Comparison of ENCODE assay signal across 11 cellular contexts in the genomic region with DNA sequence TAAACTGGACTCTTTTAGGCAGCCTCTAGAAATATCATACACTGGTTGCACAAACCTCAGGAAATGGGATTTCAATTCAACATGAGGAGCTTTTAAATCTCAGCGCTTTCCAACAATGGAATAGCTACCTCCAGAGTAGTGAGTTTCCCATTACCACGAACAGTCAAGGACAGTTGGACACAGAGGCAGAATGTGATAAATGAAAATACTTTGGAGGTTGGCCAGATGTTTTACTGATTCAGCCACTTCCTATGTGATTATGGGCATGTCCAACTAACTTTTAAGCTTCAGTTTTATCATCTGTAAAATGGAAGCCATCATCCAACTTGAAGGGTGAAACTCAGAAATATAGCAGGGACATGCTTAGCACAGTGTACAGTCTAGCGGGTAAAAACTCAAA. TPM values are rescaled to one million over a fixed set of nuclear protein-coding genes. Genes with fewer than 3 reads are reported as not detected.
A peak's percentile ranks its signal among the peaks of the same experiment; 100 is the strongest.
DNase-seq lines count a peak whose midpoint lies in the region; ATAC-seq, FAIRE-seq and TF ChIP-seq lines count a peak whose summit lies in the region.
"Had no signal": no experiment of that assay in that cellular context is flagged by ENCODE, and none has a peak within 500 bp of the region (broad histone marks: within the 10 kb centered on the region; RNA-seq: fewer than 3 reads in every experiment).

No MANE protein-coding gene starts in this region.

- no peak overlapping the region for H2AFZ ChIP-seq in HepG2 (ENCODE audit: low read length)
- H2AFZ ChIP-seq in hepatocyte = no peak overlapping the region

- ATAC-seq in HepG2 (no peak), right lobe of liver (no peak), upper lobe of left lung (ENCODE audit: low FRiP score in 2 of 2) (no peak), HG02973 (IDR thresholded peaks at IDR 0.05; ENCODE audit: unreplicated experiment) (no peak)

- in situ Hi-C loops in HepG2 (cut with HindIII; ENCODE audit: extremely low pct_ligation_motif_present, low pct_unique_long_range_greater_than_20kb) = no loop called here

- peak overlapping the region; percentile 95; the same call in 1 of the 2 replicates for H3K9ac ChIP-seq in HepG2 (ENCODE audit: insufficient read depth, low read depth, low read length)

- no peaks in the 10 kb centered on the region for H3K9me3 Mint-ChIP-seq in activated CD4-positive, alpha-beta memory T cell treated with anti-CD3 and anti-CD28 coated beads, Interleukin-2, amount 10 ng/mL, durations not matched to agents 7 days and 5 days

- CTCF ChIA-PET in HepG2 (lab: Yijun Ruan, JAX; ENCODE audit: low intra/inter-chr PET ratio, low total read pairs) = no interaction called here
- CTCF ChIA-PET in activated CD4-positive, alpha-beta memory T cell treated with anti-CD3 and anti-CD28 coated beads, Interleukin-2, amount 10 ng/mL, durations not matched to agents 7 days and 5 days (lab: Charles Lee) = interaction anchor here (0.7 to 1.9 kb wide), 3 partner anchors 12 to 422 kb away, joined by 3 to 10 read pairs (median 4); no protein-coding TSS in a partner anchor

- H3K36me3 ChIP-seq in HepG2 (replicated peaks in 1 of 2; ENCODE audit: control insufficient read depth in 1 of 2, insufficient read depth in 2 of 2, low read length in 2 of 2) (peaks cover 6 to 28% of the 10 kb centered on the region in 2 experiments), right lobe of liver (peaks cover 0 to 9% (median 1%) of the 10 kb centered on the region in 4 donors), hepatocyte (replicated peaks; ENCODE audit: insufficient read depth, low read depth) (no peaks in the 10 kb centered on the region), upper lobe of left lung (peaks cover 4 to 23% (median 9%) of the 10 kb centered on the region in 4 donors)

- H3K27ac Mint-ChIP-seq in activated CD4-positive, alpha-beta memory T cell treated with anti-CD3 and anti-CD28 coated beads, Interleukin-2, amount 10 ng/mL, durations not matched to agents 7 days and 5 days = peak overlapping the region; percentile 38

- WGBS in HepG2 (ENCODE audit: low lambda C conversion rate) = 96% methylated on average over 3 of the region's 3 CpGs
- 67% methylated on average over 3 of the region's 3 CpGs for WGBS in right lobe of liver (ENCODE audit: insufficient coverage, low coverage, low lambda C conversion rate, missing lambda C conversion rate)
- 98% methylated on average over 3 of the region's 3 CpGs for WGBS in hepatocyte (ENCODE audit: low lambda C conversion rate, missing lambda C conversion rate)
- 74 to 79% methylated on average over 3 of the region's 3 CpGs for WGBS in upper lobe of left lung, 2 donors

- H3K9me3 ChIP-seq in HepG2 (ENCODE audit: low read length) (no peaks in the 10 kb centered on the region), right lobe of liver (no peaks in the 10 kb centered on the region), hepatocyte (ENCODE audit: low read depth) (no peaks in the 10 kb centered on the region), upper lobe of left lung (no peaks in the 10 kb centered on the region)
- H3K9me3 ChIP-seq: BE2C had no signal

- peak overlapping the region; percentile 85 for H3K4me2 ChIP-seq in HepG2 (ENCODE audit: low read depth, low read length)
- peak overlapping the region; percentile 88 for H3K4me2 ChIP-seq in hepatocyte

- H3K79me2 ChIP-seq in HepG2 (ENCODE audit: insufficient read depth, low read length) (peaks cover 70% of the 10 kb centered on the region), hepatocyte (peaks cover 74% of the 10 kb centered on the region)

- intact Hi-C loops in HepG2 (cut with micrococcal nuclease; ENCODE audit: unreplicated experiment) (no loop called here), right lobe of liver (cut with DNase I) (no loop called here)

- H3K27me3 ChIP-seq in HepG2 (ENCODE audit: control insufficient read depth in 1 of 2, insufficient read depth in 2 of 2, low read length in 2 of 2) (no peaks in the 10 kb centered on the region; a peak in 1 of 5 replicates), right lobe of liver (no peaks in the 10 kb centered on the region), hepatocyte (no peaks in the 10 kb centered on the region), upper lobe of left lung (no peaks in the 10 kb centered on the region)
- H3K27me3 ChIP-seq: BE2C had no signal

- TF ChIP-seq EP300 in HepG2 (IDR thresholded peaks at IDR 0.05; ENCODE audit: low read depth in 2 of 2, low read length in 2 of 2) = no peak
- no peak for TF ChIP-seq EP300 in HepG2 (CRISPR knock-in tag; IDR thresholded peaks at IDR 0.05; ENCODE audit: borderline replicate concordance)
- TF ChIP-seq EP300 in upper lobe of left lung (IDR thresholded peaks at IDR 0.05) = no peak

- H3K4me1 Mint-ChIP-seq in activated CD4-positive, alpha-beta memory T cell treated with anti-CD3 and anti-CD28 coated beads, Interleukin-2, amount 10 ng/mL, durations not matched to agents 7 days and 5 days = peaks cover 65% of the 10 kb centered on the region

- DNase-seq in HepG2 (ENCODE audit: low spot score) = no peak
- no peak for DNase-seq in right lobe of liver
- DNase-seq in activated CD4-positive, alpha-beta memory T cell treated with anti-CD3 and anti-CD28 coated beads, Interleukin-2, amount 10 ng/mL, durations not matched to agents 7 days and 5 days = no peak
- DNase-seq in hepatocyte (ENCODE audit: low spot score) = no peak
- no peak for DNase-seq in upper lobe of left lung
- no peak for DNase-seq in activated CD4-positive, alpha-beta T cell treated with anti-CD3 and anti-CD28 coated beads, Interleukin-2, amount 50 U/mL, for 4 hours
- DNase-seq in activated CD4-positive, CD25-positive, alpha-beta regulatory T cell treated with anti-CD3 and anti-CD28 coated beads, Interleukin-2, amount 50 U/mL, for 72 hours = no peak
- DNase-seq: BE2C, HCEC 1CT, NCI-H2227 treated with DMSO at 0.1 percent for 48 hours had no signal

- peaks cover 61% of the 10 kb centered on the region for H3K4me1 ChIP-seq in HepG2 (ENCODE audit: insufficient read depth, low read length)
- peaks cover 0 to 19% (median 0%) of the 10 kb centered on the region in 4 donors for H3K4me1 ChIP-seq in right lobe of liver
- peaks cover 10% of the 10 kb centered on the region for H3K4me1 ChIP-seq in hepatocyte (ENCODE audit: insufficient read depth)
- peaks cover 11 to 67% (median 38%) of the 10 kb centered on the region in 4 donors for H3K4me1 ChIP-seq in upper lobe of left lung
- H3K4me1 ChIP-seq: BE2C had no signal

- H3K27ac ChIP-seq in HepG2 (ENCODE audit: extremely low read length, insufficient read depth, low read length) (no peak overlapping the region), right lobe of liver (no peak overlapping the region), hepatocyte (no peak overlapping the region), upper lobe of left lung (peak overlapping the region in 3 of 4 donors; percentile 17 to 97 (median 90))

- BruUV-seq in HepG2 (replicated peaks; lab: Mats Ljungman, UMichigan) = no TSS peak

- no peak for TF ChIP-seq CTCF in HepG2 (CRISPR knock-in tag; IDR thresholded peaks at IDR 0.05)
- TF ChIP-seq CTCF in right lobe of liver (IDR thresholded peaks at IDR 0.05) = no peak
- no peak for TF ChIP-seq CTCF in hepatocyte (IDR thresholded peaks at IDR 0.05; ENCODE audit: poor library complexity)
- no peak for TF ChIP-seq CTCF in upper lobe of left lung (IDR thresholded peaks at IDR 0.05)

- TF ChIP-seq RAD21 in HepG2 (CRISPR knock-in tag; IDR thresholded peaks at IDR 0.05) = no peak

- no peaks in the 10 kb centered on the region for H4K20me1 ChIP-seq in HepG2 (ENCODE audit: insufficient read depth, low read length)
- no peaks in the 10 kb centered on the region for H4K20me1 ChIP-seq in hepatocyte (ENCODE audit: insufficient read depth, poor library complexity, severe bottlenecking)

- H3K4me3 ChIP-seq in HepG2 (replicated peaks in 1 of 3; ENCODE audit: insufficient read depth in 1 of 3, low read depth in 2 of 3, low read length in 3 of 3) (peak overlapping the region in 2 of 3 experiments; percentile 14 to 87; a peak in 4 of 6 replicates), right lobe of liver (no peak overlapping the region), hepatocyte (no peak overlapping the region), upper lobe of left lung (peak overlapping the region in 2 of 4 donors; percentile 79 to 80)

- POLR2A ChIA-PET in HepG2 (lab: Yijun Ruan, JAX) = no interaction called here
- POLR2A ChIA-PET in activated CD4-positive, alpha-beta memory T cell treated with anti-CD3 and anti-CD28 coated beads, Interleukin-2, amount 10 ng/mL, durations not matched to agents 7 days and 5 days (lab: Charles Lee) = interaction anchor here (0.7 to 1.4 kb wide), 7 partner anchors 12 to 330 kb away, joined by 4 to 7 read pairs (median 4); partner anchors contain the start of gene PSMD5

- TF ChIP-seq POLR2A in HepG2 (IDR thresholded peaks at IDR 0.05; ENCODE audit: insufficient read depth in 1 of 2, low read depth in 2 of 2, low read length in 2 of 2) (no peak), right lobe of liver (IDR thresholded peaks at IDR 0.05) (no peak), upper lobe of left lung (IDR thresholded peaks at IDR 0.05) (no peak)

- no peak for FAIRE-seq in HepG2 (lab: Jason Lieb, UNC)

- H3K9me2 ChIP-seq in hepatocyte (replicated peaks; ENCODE audit: insufficient read depth) = no peaks in the 10 kb centered on the region

- peak overlapping the region; percentile 91 for H3K4me3 Mint-ChIP-seq in activated CD4-positive, alpha-beta memory T cell treated with anti-CD3 and anti-CD28 coated beads, Interleukin-2, amount 10 ng/mL, durations not matched to agents 7 days and 5 days

- H3K36me3 Mint-ChIP-seq in activated CD4-positive, alpha-beta memory T cell treated with anti-CD3 and anti-CD28 coated beads, Interleukin-2, amount 10 ng/mL, durations not matched to agents 7 days and 5 days (ENCODE audit: low read depth) = peaks cover 47% of the 10 kb centered on the region

- H3K27me3 Mint-ChIP-seq in activated CD4-positive, alpha-beta memory T cell treated with anti-CD3 and anti-CD28 coated beads, Interleukin-2, amount 10 ng/mL, durations not matched to agents 7 days and 5 days = no peaks in the 10 kb centered on the region

RNA-seq across cellular contexts. Expression of gene FBXW2, which starts 2.1 kb away (rescaled TPM):
- total RNA-seq in HepG2 (2016; rRNA removed; fragmentation: Illumina TruSeq; extraction: Trizol) = 43.1 and 55.2 TPM in 2 replicates
- 13.6 and 16.4 TPM in 2 replicates for total RNA-seq in HepG2 (2016; cell fraction: cytosol; rRNA removed; fragmentation: Illumina TruSeq; extraction: Trizol; ENCODE audit: low read depth)
- total RNA-seq in HepG2 (2016; cell fraction: insoluble cytoplasmic fraction; rRNA removed; fragmentation: Illumina TruSeq; extraction: Trizol) = 46.9 and 47.7 TPM in 2 replicates
- 41.5 and 42.1 TPM in 2 replicates for total RNA-seq in HepG2 (2016; cell fraction: membrane; rRNA removed; fragmentation: Illumina TruSeq; extraction: Trizol)
- total RNA-seq in HepG2 (2016; cell fraction: nucleus; rRNA removed; fragmentation: Illumina TruSeq; extraction: Trizol) = 48.1 and 51.0 TPM in 2 replicates
- polyA plus RNA-seq in HepG2 (2011; rRNA removed) = 30.9 and 35.4 TPM in 2 replicates
- polyA plus RNA-seq in HepG2 (2011; cell fraction: cytosol; rRNA removed) = 23.4 and 28.9 TPM in 2 replicates
- 30.6 and 35.1 TPM in 2 replicates for polyA plus RNA-seq in HepG2 (2011; cell fraction: nucleus; rRNA removed)
- 20.7 and 22.2 TPM in 2 replicates for polyA plus RNA-seq in HepG2 (2012)
- 17.7 and 25.1 TPM in 2 replicates for polyA plus RNA-seq in HepG2 (2016; cell fraction: cytosol; fragmentation: Illumina TruSeq; extraction: Trizol; ENCODE audit: low read depth)
- polyA plus RNA-seq in HepG2 (2016; cell fraction: insoluble cytoplasmic fraction; fragmentation: Illumina TruSeq; extraction: Trizol; ENCODE audit: low read depth) = 47.5 and 52.1 TPM in 2 replicates
- polyA plus RNA-seq in HepG2 (2016; cell fraction: membrane; fragmentation: Illumina TruSeq; extraction: Trizol; ENCODE audit: low read depth) = 40.6 and 40.8 TPM in 2 replicates
- polyA plus RNA-seq in HepG2 (2016; cell fraction: nucleus; fragmentation: Illumina TruSeq; extraction: Trizol; ENCODE audit: insufficient read depth, low read depth) = 68.4 and 72.5 TPM in 2 replicates
- 26.3 and 75.5 TPM in 2 replicates for polyA minus RNA-seq in HepG2 (2011; rRNA and poly(A)+ RNA removed; ENCODE audit: low replicate concordance)
- polyA minus RNA-seq in HepG2 (2011; cell fraction: cytosol; rRNA and poly(A)+ RNA removed) = 16.9 and 17.3 TPM in 2 replicates
- polyA minus RNA-seq in HepG2 (2011; cell fraction: nucleus; rRNA and poly(A)+ RNA removed) = 62.8 and 65.0 TPM in 2 replicates
- 10 to 100 TPM; 26.5 to 42.5 (median 35.6) TPM for total RNA-seq in right lobe of liver
- total RNA-seq in activated CD4-positive, alpha-beta memory T cell treated with anti-CD3 and anti-CD28 coated beads, Interleukin-2, amount 10 ng/mL, durations not matched to agents 7 days and 5 days = 10 to 100 TPM; 90.0 to 90.7 TPM
- 52.0 and 54.5 TPM in 2 replicates for total RNA-seq in hepatocyte
- polyA plus RNA-seq in hepatocyte = 30.1 and 34.6 TPM in 2 replicates
- total RNA-seq in upper lobe of left lung = 100 to 1,000 TPM in 1 of 6 donors, 10 to 100 TPM in 5; 42.2 to 149 (median 79.7) TPM

RNA-seq across cellular contexts. Expression of gene PSMD5, which starts 51.6 kb away (rescaled TPM):
- total RNA-seq in HepG2 (2016; rRNA removed; fragmentation: Illumina TruSeq; extraction: Trizol) (18.1 and 32.6 TPM in 2 replicates), right lobe of liver (10 to 100 TPM; 14.1 to 29.2 (median 21.5) TPM), hepatocyte (13.3 and 14.7 TPM in 2 replicates), upper lobe of left lung (10 to 100 TPM; 11.4 to 56.8 (median 40.1) TPM)
- 4.5 and 4.8 TPM in 2 replicates for total RNA-seq in HepG2 (2016; cell fraction: cytosol; rRNA removed; fragmentation: Illumina TruSeq; extraction: Trizol; ENCODE audit: low read depth)
- 18.2 and 34.4 TPM in 2 replicates for total RNA-seq in HepG2 (2016; cell fraction: insoluble cytoplasmic fraction; rRNA removed; fragmentation: Illumina TruSeq; extraction: Trizol)
- 10.6 and 10.9 TPM in 2 replicates for total RNA-seq in HepG2 (2016; cell fraction: membrane; rRNA removed; fragmentation: Illumina TruSeq; extraction: Trizol)
- total RNA-seq in HepG2 (2016; cell fraction: nucleus; rRNA removed; fragmentation: Illumina TruSeq; extraction: Trizol) = 12.4 and 13.6 TPM in 2 replicates
- polyA plus RNA-seq in HepG2 (2011; rRNA removed) (10.6 and 12.7 TPM in 2 replicates), hepatocyte (10.4 and 12.1 TPM in 2 replicates)
- 5.4 and 8.9 TPM in 2 replicates for polyA plus RNA-seq in HepG2 (2011; cell fraction: cytosol; rRNA removed)
- 3.1 and 5.2 TPM in 2 replicates for polyA plus RNA-seq in HepG2 (2011; cell fraction: nucleus; rRNA removed)
- 9.2 and 10.8 TPM in 2 replicates for polyA plus RNA-seq in HepG2 (2012)
- 1.4 and 1.6 TPM in 2 replicates for polyA plus RNA-seq in HepG2 (2016; cell fraction: cytosol; fragmentation: Illumina TruSeq; extraction: Trizol; ENCODE audit: low read depth)
- 28.5 and 31.9 TPM in 2 replicates for polyA plus RNA-seq in HepG2 (2016; cell fraction: insoluble cytoplasmic fraction; fragmentation: Illumina TruSeq; extraction: Trizol; ENCODE audit: low read depth)
- 5.5 and 6.3 TPM in 2 replicates for polyA plus RNA-seq in HepG2 (2016; cell fraction: membrane; fragmentation: Illumina TruSeq; extraction: Trizol; ENCODE audit: low read depth)
- 15.3 and 18.2 TPM in 2 replicates for polyA plus RNA-seq in HepG2 (2016; cell fraction: nucleus; fragmentation: Illumina TruSeq; extraction: Trizol; ENCODE audit: insufficient read depth, low read depth)
- polyA minus RNA-seq in HepG2 (2011; rRNA and poly(A)+ RNA removed; ENCODE audit: low replicate concordance) = 11.4 and 32.6 TPM in 2 replicates
- 10.7 and 13.2 TPM in 2 replicates for polyA minus RNA-seq in HepG2 (2011; cell fraction: cytosol; rRNA and poly(A)+ RNA removed)
- 14.9 and 16.2 TPM in 2 replicates for polyA minus RNA-seq in HepG2 (2011; cell fraction: nucleus; rRNA and poly(A)+ RNA removed)
- 10 to 100 TPM; 51.8 to 64.0 TPM for total RNA-seq in activated CD4-positive, alpha-beta memory T cell treated with anti-CD3 and anti-CD28 coated beads, Interleukin-2, amount 10 ng/mL, durations not matched to agents 7 days and 5 days

Comparison
In these comparisons a context has a peak if more than half of its experiments do, and no peak if none do; other contexts are left out.
1. H3K4me3 ChIP-seq: peak in HepG2 (2 of 3); none in right lobe of liver (0 of 3) and hepatocyte (single experiment).
2. H3K27ac ChIP-seq: peak in upper lobe of left lung (3 of 4); none in HepG2 (single experiment), right lobe of liver (0 of 3) and hepatocyte (single experiment).